11 cellular contexts compared by ENCODE assay signal in the genomic region with DNA sequence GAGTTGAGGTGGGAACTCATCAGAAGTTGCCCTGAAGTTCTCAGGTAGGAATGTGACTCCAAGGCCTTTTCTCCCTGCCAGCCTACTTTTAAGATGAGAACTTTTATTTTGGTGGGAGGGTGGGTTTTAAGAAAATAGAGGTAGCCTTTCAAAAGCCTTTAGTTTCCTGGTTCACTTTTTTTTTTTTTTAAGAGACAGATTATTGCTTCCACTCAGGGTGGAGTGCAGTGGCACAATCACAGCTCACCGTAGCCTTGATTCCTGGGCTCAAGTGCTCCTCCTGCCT. TPM values are rescaled to one million over a fixed set of nuclear protein-coding genes. Genes with fewer than 3 reads are reported as not detected.
DNase-seq lines count a peak whose midpoint lies in the region; TF ChIP-seq lines count a peak whose summit lies in the region.
"Had no signal": no experiment of that assay in that cellular context is flagged by ENCODE, and none has a peak within 500 bp of the region (broad histone marks: within the 10 kb centered on the region; RNA-seq: fewer than 3 reads in every experiment).

No MANE protein-coding gene starts in this region.

- H3K4me3 Mint-ChIP-seq in dendritic cell treated with granulocyte-macrophage colony-stimulating factor and Interleukin-4, amounts not matched to agents 40 ng/mL and 50 ng/mL, for 4 days, result peak overlapping the region; percentile 93
- peak overlapping the region; percentile 93 for H3K4me3 Mint-ChIP-seq in nephron progenitor cell

- POLR2A ChIA-PET in HEK293 (lab: Yijun Ruan, JAX), result interaction anchor here (0.7 to 2.0 kb wide), 2 partner anchors 54 to 77 kb away, joined by 3 to 11 read pairs; partner anchors contain the start of gene ASF1B

- H3K27me3 ChIP-seq in BLaER1 treated with 17β-estradiol and CSF1 and Interleukin-3, amounts not matched to agents 10 nM and 100 nM, result no peaks in the 10 kb centered on the region
- H3K27me3 ChIP-seq: adrenal gland, foreskin keratinocyte had no signal

- peaks cover 10 to 34% (median 27%) of the 10 kb centered on the region in 11 experiments; a peak in 21 of 22 replicates for H3K36me3 ChIP-seq in BLaER1 treated with 17β-estradiol and CSF1 and Interleukin-3, amounts not matched to agents 10 nM and 100 nM
- peaks cover 0 to 4% of the 10 kb centered on the region in 2 experiments; a peak in 1 of 3 replicates for H3K36me3 ChIP-seq in HEK293 (ENCODE audit: control insufficient read depth in 2 of 2, insufficient read depth in 1 of 2, low read length in 2 of 2)
- H3K36me3 ChIP-seq: adrenal gland had no signal

- peak overlapping the region in 3 of 10 experiments; percentile 70 to 74 (median 72); a peak in 5 of 20 replicates for H3K4me3 ChIP-seq in BLaER1 treated with 17β-estradiol and CSF1 and Interleukin-3, amounts not matched to agents 10 nM and 100 nM
- H3K4me3 ChIP-seq in HEK293 (ENCODE audit: low read depth, low read length), result no peak overlapping the region

- CTCF ChIA-PET in HEK293 (lab: Yijun Ruan, JAX), result interaction anchor here (0.6 to 0.8 kb wide), 4 partner anchors 30 to 266 kb away, joined by 3 to 6 read pairs (median 4); a partner anchor contains a TSS

- no peak for DNase-seq in nephron progenitor cell
- DNase-seq in NCI-H748 treated with DMSO at 0.1 percent for 48 hours (lab: John Stamatoyannopoulos, UW), result no peak
- no peak for DNase-seq in GM19240 (ENCODE audit: insufficient read length, low spot score)
- no peak for DNase-seq in HuH-7.5 (ENCODE audit: low spot score)
- no peak for DNase-seq in ureter (ENCODE audit: low spot score)
- DNase-seq: adrenal gland, DMS153 had no signal

- peak overlapping the region in 3 of 11 experiments; percentile 77 to 88 (median 86); a peak in 5 of 22 replicates for H3K9ac ChIP-seq in BLaER1 treated with 17β-estradiol and CSF1 and Interleukin-3, amounts not matched to agents 10 nM and 100 nM

- TF ChIP-seq CTCF in HEK293 (tag by site-specific recombination; IDR thresholded peaks at IDR 0.05) (no peak), nephron progenitor cell (IDR thresholded peaks at IDR 0.05) (no peak)

- H3K36me3 Mint-ChIP-seq in dendritic cell treated with granulocyte-macrophage colony-stimulating factor and Interleukin-4, amounts not matched to agents 40 ng/mL and 50 ng/mL, for 4 days (ENCODE audit: low read depth), result peaks cover 23% of the 10 kb centered on the region
- peaks cover 9% of the 10 kb centered on the region for H3K36me3 Mint-ChIP-seq in nephron progenitor cell (ENCODE audit: low read depth)

- intact Hi-C loops in dendritic cell treated with granulocyte-macrophage colony-stimulating factor and Interleukin-4, amounts not matched to agents 40 ng/mL and 50 ng/mL, for 4 days (cut with micrococcal nuclease), result loop anchor here (5.0 kb wide), 2 partner anchors 35 to 285 kb away; partner anchors contain the start of genes PRKACA and ZSWIM4

- peaks cover 0 to 16% (median 0%) of the 10 kb centered on the region in 11 experiments; a peak in 5 of 22 replicates for H4K20me1 ChIP-seq in BLaER1 treated with 17β-estradiol and CSF1 and Interleukin-3, amounts not matched to agents 10 nM and 100 nM

- H3K27ac Mint-ChIP-seq in dendritic cell treated with granulocyte-macrophage colony-stimulating factor and Interleukin-4, amounts not matched to agents 40 ng/mL and 50 ng/mL, for 4 days, result peak overlapping the region; percentile 93
- H3K27ac Mint-ChIP-seq in nephron progenitor cell, result no peak overlapping the region

- no peaks in the 10 kb centered on the region for H3K27me3 Mint-ChIP-seq in dendritic cell treated with granulocyte-macrophage colony-stimulating factor and Interleukin-4, amounts not matched to agents 40 ng/mL and 50 ng/mL, for 4 days
- peaks cover 13% of the 10 kb centered on the region for H3K27me3 Mint-ChIP-seq in nephron progenitor cell (ENCODE audit: low read depth, poor library complexity)

- H3K9me3 Mint-ChIP-seq in dendritic cell treated with granulocyte-macrophage colony-stimulating factor and Interleukin-4, amounts not matched to agents 40 ng/mL and 50 ng/mL, for 4 days, result no peaks in the 10 kb centered on the region
- no peaks in the 10 kb centered on the region for H3K9me3 Mint-ChIP-seq in nephron progenitor cell

- H3K4me2 ChIP-seq in BLaER1 treated with 17β-estradiol and CSF1 and Interleukin-3, amounts not matched to agents 10 nM and 100 nM, result peak overlapping the region in 8 of 11 experiments; percentile 87 to 99 (median 94); a peak in 14 of 22 replicates

- H3K9me3 ChIP-seq in BLaER1 treated with 17β-estradiol and CSF1 and Interleukin-3, amounts not matched to agents 10 nM and 100 nM (replicated peaks in 1 of 11), result no peaks in the 10 kb centered on the region
- H3K9me3 ChIP-seq in HEK293 (ENCODE audit: control insufficient read depth, insufficient read depth, low read depth, low read length), result no peaks in the 10 kb centered on the region
- H3K9me3 ChIP-seq: adrenal gland had no signal

- no peak overlapping the region for H3K27ac ChIP-seq in BLaER1 treated with 17β-estradiol and CSF1 and Interleukin-3, amounts not matched to agents 10 nM and 100 nM
- no peak overlapping the region for H3K27ac ChIP-seq in HEK293 (ENCODE audit: extremely low read depth, low read depth, low read length)
- H3K27ac ChIP-seq: foreskin keratinocyte had no signal

- peaks cover 23% of the 10 kb centered on the region for H3K4me1 Mint-ChIP-seq in dendritic cell treated with granulocyte-macrophage colony-stimulating factor and Interleukin-4, amounts not matched to agents 40 ng/mL and 50 ng/mL, for 4 days (ENCODE audit: low read depth)
- H3K4me1 Mint-ChIP-seq in nephron progenitor cell, result peaks cover 25% of the 10 kb centered on the region

- H3K4me1 ChIP-seq in BLaER1 treated with 17β-estradiol and CSF1 and Interleukin-3, amounts not matched to agents 10 nM and 100 nM, result peaks cover 29 to 51% (median 40%) of the 10 kb centered on the region in 10 experiments
- no peaks in the 10 kb centered on the region; the same call in 1 of the 2 replicates for H3K4me1 ChIP-seq in HEK293 (ENCODE audit: control insufficient read depth, insufficient read depth, low read length)

TF ChIP-seq in HEK293, 187 proteins besides CTCF, POLR2A, EP300 and RAD21:
- TF ChIP-seq ZNF202 (tag by site-specific recombination; IDR thresholded peaks at IDR 0.05; ENCODE audit: borderline replicate concordance), result no peak
- TF ChIP-seq MYNN (tag by site-specific recombination; IDR thresholded peaks at IDR 0.05; ENCODE audit: borderline replicate concordance), result peak; percentile 91

RNA-seq across cellular contexts. Expression of gene C19orf67, which starts 3.0 kb away (rescaled TPM):
- not detected for total RNA-seq in ureter
- total RNA-seq: adrenal gland, foreskin keratinocyte had no signal

RNA-seq across cellular contexts. Expression of gene SAMD1, which starts 7.9 kb away (rescaled TPM):
- total RNA-seq in ureter, result 24.3 TPM

RNA-seq across cellular contexts. Expression of gene MISP3, which starts 10.0 kb away (rescaled TPM):
- 4.3 TPM for total RNA-seq in ureter

RNA-seq across cellular contexts. Expression of gene PALM3, which starts 20.7 kb away (rescaled TPM):
- 24.1 TPM for total RNA-seq in ureter
- total RNA-seq: foreskin keratinocyte had no signal

RNA-seq across cellular contexts. Expression of gene PRKACA, which starts 34.9 kb away (rescaled TPM):
- 89.3 TPM for total RNA-seq in ureter
